ENCODE assay signal across 1 cellular context in the genomic region with DNA sequence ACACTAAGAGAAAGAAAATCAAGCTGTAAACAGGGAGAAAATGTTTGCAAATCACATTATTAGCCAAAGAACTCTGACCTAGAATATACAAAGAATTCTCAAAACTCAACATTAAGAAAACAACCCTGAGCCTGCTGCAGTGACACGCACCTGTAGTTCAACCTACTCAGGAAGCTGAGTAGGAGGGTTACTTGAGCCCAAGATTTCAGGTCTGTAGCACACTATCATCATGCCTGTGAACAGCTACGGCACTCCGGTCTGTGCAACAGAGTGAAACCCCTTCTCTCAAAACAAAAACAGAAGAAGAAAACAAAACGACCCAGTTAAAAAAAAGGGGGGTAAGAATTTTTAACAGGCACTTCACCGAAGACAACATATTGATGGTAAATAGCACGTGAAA.
TF ChIP-seq lines count a peak whose summit lies in the region.

No MANE protein-coding gene starts in this region.

TF ChIP-seq in IMR-90, 13 proteins besides CTCF, POLR2A, EP300 and RAD21:
- TF ChIP-seq CEBPB (IDR thresholded peaks at IDR 0.05; ENCODE audit: low read depth, low read length), result no peak
- TF ChIP-seq RFX5 (IDR thresholded peaks at IDR 0.05; ENCODE audit: low read depth, low read length), result no peak
- TF ChIP-seq MAZ (IDR thresholded peaks at IDR 0.05; ENCODE audit: borderline replicate concordance, low read depth, low read length), result no peak
- TF ChIP-seq BHLHE40 (IDR thresholded peaks at IDR 0.05; ENCODE audit: low read depth, low read length), result no peak
- TF ChIP-seq MXI1 (IDR thresholded peaks at IDR 0.05; ENCODE audit: borderline replicate concordance, low read depth, low read length), result no peak
- TF ChIP-seq SMC3 (IDR thresholded peaks at IDR 0.05; ENCODE audit: low read depth, low read length), result no peak
- TF ChIP-seq FOS (IDR thresholded peaks at IDR 0.05; ENCODE audit: low read depth, low read length), result no peak
- no peak for TF ChIP-seq NFE2L2 (IDR thresholded peaks at IDR 0.05; ENCODE audit: low read depth, low read length)
- TF ChIP-seq RCOR1 (IDR thresholded peaks at IDR 0.05; ENCODE audit: insufficient replicate concordance, low read length), result no peak
- TF ChIP-seq MAFK (IDR thresholded peaks at IDR 0.05; ENCODE audit: low read depth, low read length), result no peak
- no peak for TF ChIP-seq CHD1 (IDR thresholded peaks at IDR 0.05; ENCODE audit: low read depth, low read length)
- TF ChIP-seq, protein P1, sequence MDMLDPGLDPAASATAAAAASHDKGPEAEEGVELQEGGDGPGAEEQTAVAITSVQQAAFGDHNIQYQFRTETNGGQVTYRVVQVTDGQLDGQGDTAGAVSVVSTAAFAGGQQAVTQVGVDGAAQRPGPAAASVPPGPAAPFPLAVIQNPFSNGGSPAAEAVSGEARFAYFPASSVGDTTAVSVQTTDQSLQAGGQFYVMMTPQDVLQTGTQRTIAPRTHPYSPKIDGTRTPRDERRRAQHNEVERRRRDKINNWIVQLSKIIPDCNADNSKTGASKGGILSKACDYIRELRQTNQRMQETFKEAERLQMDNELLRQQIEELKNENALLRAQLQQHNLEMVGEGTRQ (IDR thresholded peaks at IDR 0.05; ENCODE audit: low read depth, low read length), result no peak
- TF ChIP-seq, protein P2, sequence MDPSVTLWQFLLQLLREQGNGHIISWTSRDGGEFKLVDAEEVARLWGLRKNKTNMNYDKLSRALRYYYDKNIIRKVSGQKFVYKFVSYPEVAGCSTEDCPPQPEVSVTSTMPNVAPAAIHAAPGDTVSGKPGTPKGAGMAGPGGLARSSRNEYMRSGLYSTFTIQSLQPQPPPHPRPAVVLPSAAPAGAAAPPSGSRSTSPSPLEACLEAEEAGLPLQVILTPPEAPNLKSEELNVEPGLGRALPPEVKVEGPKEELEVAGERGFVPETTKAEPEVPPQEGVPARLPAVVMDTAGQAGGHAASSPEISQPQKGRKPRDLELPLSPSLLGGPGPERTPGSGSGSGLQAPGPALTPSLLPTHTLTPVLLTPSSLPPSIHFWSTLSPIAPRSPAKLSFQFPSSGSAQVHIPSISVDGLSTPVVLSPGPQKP (IDR thresholded peaks at IDR 0.05; ENCODE audit: borderline replicate concordance, low read depth, low read length), result no peak
